1 cellular context compared by ENCODE assay signal in genomic region chr1:25616932-25617625, GRCh38.
A peak's percentile ranks its signal among the peaks of the same experiment; 100 is the strongest.
TF ChIP-seq lines count a peak whose summit lies in the region.

No MANE protein-coding gene starts in this region.

TF ChIP-seq in K562, 482 proteins besides CTCF, POLR2A, EP300 and RAD21 (continues in another document):
- TF ChIP-seq CLOCK (CRISPR knock-in tag; IDR thresholded peaks at IDR 0.05; ENCODE audit: borderline replicate concordance) = no peak
- no peak for TF ChIP-seq ZKSCAN1 (IDR thresholded peaks at IDR 0.05; ENCODE audit: low read depth, low read length)
- TF ChIP-seq ZSCAN32 (CRISPR knock-in tag; IDR thresholded peaks at IDR 0.05) = no peak
- TF ChIP-seq NELFE (IDR thresholded peaks at IDR 0.05; ENCODE audit: insufficient read depth, insufficient read length) = no peak
- no peak for TF ChIP-seq RAD51 (IDR thresholded peaks at IDR 0.05; ENCODE audit: borderline replicate concordance, low read depth)
- TF ChIP-seq NR2C1 (IDR thresholded peaks at IDR 0.05) = no peak
- no peak for TF ChIP-seq NR2C1 (tag; IDR thresholded peaks at IDR 0.05)
- TF ChIP-seq ERF (CRISPR knock-in tag; IDR thresholded peaks at IDR 0.05) = 0 out of 2 replicates have a peak, but pooled peaks have one; percentile 75
- TF ChIP-seq ZNF398 (CRISPR knock-in tag; IDR thresholded peaks at IDR 0.05) = no peak
- no peak for TF ChIP-seq NCOA2 (IDR thresholded peaks at IDR 0.05; ENCODE audit: partially characterized antibody in 2 of 2)
- TF ChIP-seq MEF2D (tag; conservative IDR thresholded peaks at IDR 0.05; ENCODE audit: low read depth) = no peak
- TF ChIP-seq RBFOX2 (IDR thresholded peaks at IDR 0.05; ENCODE audit: low read depth, low read length) = no peak
- TF ChIP-seq ETS1 (conservative IDR thresholded peaks at IDR 0.05; ENCODE audit: control insufficient read depth, low read depth, low read length) = peak; percentile 71; the same call in 1 of the 2 replicates
- TF ChIP-seq MNT (conservative IDR thresholded peaks at IDR 0.05) = no peak
- peak; percentile 9; the same call in 1 of the 2 replicates for TF ChIP-seq RB1 (IDR thresholded peaks at IDR 0.05; ENCODE audit: low read depth)
- TF ChIP-seq ZNF785 (CRISPR knock-in tag; IDR thresholded peaks at IDR 0.05) = no peak
- TF ChIP-seq ZNF583 (CRISPR knock-in tag; IDR thresholded peaks at IDR 0.05) = no peak
- TF ChIP-seq SMC3 (conservative IDR thresholded peaks at IDR 0.05; ENCODE audit: insufficient read depth, low read depth, low read length) = no peak
- TF ChIP-seq ZNF561 (CRISPR knock-in tag; conservative IDR thresholded peaks at IDR 0.05) = no peak
- TF ChIP-seq RHOXF2B (CRISPR knock-in tag; conservative IDR thresholded peaks at IDR 0.05) = no peak
- peak; percentile 25 for TF ChIP-seq KDM5B (IDR thresholded peaks at IDR 0.05; ENCODE audit: insufficient replicate concordance, low read depth, low read length)
- no peak for TF ChIP-seq ESRRB (CRISPR knock-in tag; IDR thresholded peaks at IDR 0.05; ENCODE audit: borderline replicate concordance)
- TF ChIP-seq THAP12 (CRISPR knock-in tag; IDR thresholded peaks at IDR 0.05) = peak; percentile 49; the same call in 1 of the 2 replicates
- no peak for TF ChIP-seq PRMT5 (CRISPR knock-in tag; IDR thresholded peaks at IDR 0.05)
- no peak for TF ChIP-seq ETS2 (tag; IDR thresholded peaks at IDR 0.05; ENCODE audit: borderline replicate concordance, poor library complexity, severe bottlenecking)
- no peak for TF ChIP-seq MGA (IDR thresholded peaks at IDR 0.05)
- no peak for TF ChIP-seq STAT5A (IDR thresholded peaks at IDR 0.05; ENCODE audit: borderline replicate concordance, low read length)
- no peak for TF ChIP-seq OTX1 (CRISPR knock-in tag; IDR thresholded peaks at IDR 0.05)
- TF ChIP-seq NONO (IDR thresholded peaks at IDR 0.05; ENCODE audit: low read depth in 2 of 2, low read length in 1 of 2) = 0 out of 4 replicates have a peak, but pooled peaks of 1 of the 2 experiments have one; percentile 35
